7 cellular contexts compared by ENCODE assay signal in the genomic region with DNA sequence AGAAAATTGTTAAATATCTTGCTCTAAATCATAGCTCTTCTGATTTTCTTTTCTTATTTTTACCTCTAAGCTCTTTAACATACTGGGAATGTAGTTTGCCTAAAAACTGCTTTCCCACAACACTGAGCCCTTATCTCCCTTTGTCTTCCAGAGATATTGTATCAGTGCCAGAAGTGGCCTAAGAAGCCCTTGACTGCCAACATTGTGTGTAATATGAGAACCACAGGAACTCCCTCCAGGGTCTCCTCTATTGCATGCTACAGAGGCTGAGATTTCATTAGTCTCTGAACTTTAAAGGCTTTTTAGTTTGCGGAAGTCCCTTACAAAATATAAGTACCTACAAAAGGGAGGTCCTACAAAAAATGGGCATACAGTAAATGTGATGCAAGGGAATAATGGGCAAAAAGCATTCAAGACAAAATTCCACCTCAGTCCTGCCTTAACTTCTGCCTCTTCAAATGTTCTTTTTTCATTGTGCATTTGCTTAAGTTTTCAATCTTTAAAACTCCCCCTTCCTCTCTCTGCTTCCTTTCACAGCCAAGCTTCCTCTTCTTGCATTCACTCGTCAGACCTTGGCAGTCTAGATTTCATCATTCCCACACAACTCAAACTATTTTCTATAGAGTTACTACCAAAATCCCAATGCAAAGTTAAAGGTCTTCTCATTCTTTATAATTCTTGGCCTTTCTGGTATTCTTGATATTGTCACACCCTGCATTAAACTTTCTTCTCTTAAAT.
A peak's percentile ranks its signal among the peaks of the same experiment; 100 is the strongest.
DNase-seq lines count a peak whose midpoint lies in the region; ATAC-seq and TF ChIP-seq lines count a peak whose summit lies in the region.

No MANE protein-coding gene starts in this region.

- no peak overlapping the region for H3K27ac ChIP-seq in testis

- WGBS in testis, 2 donors: 25 to 33% methylated on average over 2 of the region's 2 CpGs

- DNase-seq in HEK293T (ENCODE audit: extremely low spot score) (peak; percentile 48), NCI-H748 (lab: John Stamatoyannopoulos, UW; ENCODE audit: unreplicated experiment) (peak; percentile 64), fibroblast of gingiva (ENCODE audit: low read depth) (peak; percentile 45), testis (peak; percentile 23)

- intact Hi-C loops in testis (cut with DNase I; ENCODE audit: low total_unique reads): no loop called here

- TF ChIP-seq CTCF in testis (IDR thresholded peaks at IDR 0.05): no peak

- TF ChIP-seq POLR2A in testis (IDR thresholded peaks at IDR 0.05): no peak

- H3K27me3 ChIP-seq in testis: no peaks in the 10 kb centered on the region

- H3K9me3 ChIP-seq in testis: no peaks in the 10 kb centered on the region

- no peaks in the 10 kb centered on the region for H3K36me3 ChIP-seq in testis (ENCODE audit: low read depth, missing control alignments)

- ATAC-seq in HG03095 (IDR thresholded peaks at IDR 0.05; ENCODE audit: unreplicated experiment) (no peak), GM21447 (IDR thresholded peaks at IDR 0.05; ENCODE audit: unreplicated experiment) (no peak), HG03108 (IDR thresholded peaks at IDR 0.05; ENCODE audit: unreplicated experiment) (no peak)

- no peaks in the 10 kb centered on the region for H3K4me1 ChIP-seq in testis

- POLR2A ChIA-PET in HEK293T (lab: Yijun Ruan, JAX): interaction anchor here (1.4 kb wide), 1 partner anchor 77 kb away, joined by 5 read pairs; no protein-coding TSS in a partner anchor

- H3K4me3 ChIP-seq in testis: no peak overlapping the region

- CTCF ChIA-PET in HEK293T (lab: Yijun Ruan, JAX): no interaction called here

TF ChIP-seq in HEK293T, 16 proteins besides CTCF, POLR2A, EP300 and RAD21:
- TF ChIP-seq ARNT (IDR thresholded peaks at IDR 0.05) (no peak), NFRKB (IDR thresholded peaks at IDR 0.05) (no peak), ZNF384 (IDR thresholded peaks at IDR 0.05) (no peak), SUZ12 (IDR thresholded peaks at IDR 0.05) (no peak), LEF1 (IDR thresholded peaks at IDR 0.05; ENCODE audit: borderline replicate concordance) (no peak), FOXA1 (IDR thresholded peaks at IDR 0.05) (no peak), FOXK2 (IDR thresholded peaks at IDR 0.05) (no peak), FOXM1 (IDR thresholded peaks at IDR 0.05; ENCODE audit: borderline replicate concordance) (no peak), L3MBTL2 (conservative IDR thresholded peaks at IDR 0.05) (no peak), HDGF (IDR thresholded peaks at IDR 0.05; ENCODE audit: borderline replicate concordance) (no peak), CTBP1 (IDR thresholded peaks at IDR 0.05; ENCODE audit: borderline replicate concordance) (no peak), TARDBP (IDR thresholded peaks at IDR 0.05) (no peak), ELF4 (IDR thresholded peaks at IDR 0.05) (no peak), PKNOX1 (IDR thresholded peaks at IDR 0.05) (no peak), BHLHE40 (IDR thresholded peaks at IDR 0.05; ENCODE audit: borderline replicate concordance) (no peak), SP1 (IDR thresholded peaks at IDR 0.05) (no peak)
